ENCODE assay signal across 29 cellular contexts in the genomic region with DNA sequence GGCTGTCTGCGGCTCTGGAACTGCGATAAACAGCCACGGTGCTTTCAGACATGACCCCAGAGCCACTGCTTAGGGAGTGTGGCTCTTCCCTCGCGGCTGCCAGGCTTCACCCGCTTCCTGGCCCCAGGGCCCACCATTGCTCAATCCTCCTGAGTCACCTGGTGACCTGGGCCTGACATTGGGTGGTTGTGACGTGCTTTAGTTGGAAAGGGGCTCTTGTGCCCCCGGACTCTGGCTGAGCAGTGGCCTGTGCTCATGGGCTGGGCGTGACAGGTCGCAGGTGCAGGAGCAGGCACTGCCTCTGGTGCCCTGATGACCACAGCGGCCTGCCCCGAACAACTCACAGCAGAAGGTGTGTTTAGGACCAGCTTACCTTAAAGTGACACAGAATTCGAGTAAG. TPM values are rescaled to one million over a fixed set of nuclear protein-coding genes. Genes with fewer than 3 reads are reported as not detected.
DNase-seq lines count a peak whose midpoint lies in the region; ATAC-seq, FAIRE-seq and TF ChIP-seq lines count a peak whose summit lies in the region.
"Had no signal": no experiment of that assay in that cellular context is flagged by ENCODE, and none has a peak within 500 bp of the region (broad histone marks: within the 10 kb centered on the region; RNA-seq: fewer than 3 reads in every experiment).

No MANE protein-coding gene starts in this region.

- no peak overlapping the region for H3K4me3 Mint-ChIP-seq in MCF 10A (ENCODE audit: unreplicated experiment)
- H3K4me3 Mint-ChIP-seq: activated CD8-positive, alpha-beta T cell treated with anti-CD3 and anti-CD28 coated beads for 36 hours; brain had no signal

- H3K27ac ChIP-seq in breast epithelium (peak overlapping the region in 1 of 2 donors; percentile 32), PC-3 (ENCODE audit: low read length) (no peak overlapping the region), HepG2 (ENCODE audit: extremely low read length, insufficient read depth, low read length) (no peak overlapping the region), gastrocnemius medialis (peak overlapping the region; percentile 57 to 85 (median 70))
- H3K27ac ChIP-seq: suprapubic skin had no signal

- peaks cover 70% of the 10 kb centered on the region for H3K36me3 Mint-ChIP-seq in MCF 10A (ENCODE audit: insufficient read depth, unreplicated experiment)

- ATAC-seq in PC-3 (no peak), HepG2 (no peak), gastrocnemius medialis (peak in 1 of 2 donors; percentile 46), GM18502 (IDR thresholded peaks at IDR 0.05; ENCODE audit: poor library complexity, unreplicated experiment) (no peak)
- ATAC-seq: activated CD8-positive, alpha-beta T cell treated with anti-CD3 and anti-CD28 coated beads for 36 hours had no signal

- intact Hi-C loops in MCF 10A (cut with micrococcal nuclease) (no loop called here), breast epithelium (cut with DNase I; ENCODE audit: low total_unique reads) (no loop called here), PC-3 (cut with micrococcal nuclease) (no loop called here), HepG2 (cut with micrococcal nuclease; ENCODE audit: unreplicated experiment) (no loop called here), gastrocnemius medialis (cut with DNase I; ENCODE audit: low total_unique reads) (no loop called here)

- DNase-seq in MCF 10A (ENCODE audit: unreplicated experiment) = peak; percentile 70
- DNase-seq in breast epithelium (ENCODE audit: low spot score in 2 of 2) = no peak
- peak; percentile 10 for DNase-seq in PC-3
- no peak for DNase-seq in HepG2 (ENCODE audit: low spot score)
- peak in 1 of 2 donors; percentile 73 for DNase-seq in gastrocnemius medialis
- no peak for DNase-seq in midbrain (lab: John Stamatoyannopoulos, UW)
- DNase-seq in effector CD8-positive, alpha-beta T cell (lab: John Stamatoyannopoulos, UW) = no peak
- DNase-seq: ACHN; activated CD4-positive, alpha-beta T cell treated with anti-CD3 and anti-CD28 coated beads for 1 hour; activated CD8-positive, alpha-beta T cell treated with anti-CD3 and anti-CD28 coated beads for 36 hours; activated gamma-delta T cell; COR-L47; DMS53; glutamatergic neuron; KG1; MM.1S; NCI-H1436 treated with DMSO at 0.1 percent for 48 hours; NCI-H2107; NCI-H748 treated with DMSO at 0.1 percent for 48 hours; stimulated activated CD4-positive, alpha-beta T cell treated with anti-CD3 and anti-CD28 coated beads, Interleukin-2, amount 100 ng/mL, for 48 hours had no signal

- in situ Hi-C loops in HepG2 (cut with HindIII; ENCODE audit: extremely low pct_ligation_motif_present, low pct_unique_long_range_greater_than_20kb) = no loop called here
- in situ Hi-C loops in gastrocnemius medialis (cut with MboI; ENCODE audit: low sequenced_read_pairs in 4 of 4) = no loop called here

- H3F3A ChIP-seq in PC-3 (ENCODE audit: low read length, unreplicated experiment) = no peaks in the 10 kb centered on the region

- no peaks in the 10 kb centered on the region for H3K36me3 ChIP-seq in breast epithelium
- H3K36me3 ChIP-seq in PC-3 (ENCODE audit: low read depth, low read length) = no peaks in the 10 kb centered on the region
- H3K36me3 ChIP-seq in HepG2 (replicated peaks in 1 of 2; ENCODE audit: control insufficient read depth in 1 of 2, insufficient read depth in 2 of 2, low read length in 2 of 2) = peaks cover 29 to 60% of the 10 kb centered on the region in 2 experiments; a peak in 4 of 5 replicates
- peaks cover 0 to 48% of the 10 kb centered on the region in 2 donors for H3K36me3 ChIP-seq in gastrocnemius medialis

- H3K79me2 ChIP-seq in PC-3 (ENCODE audit: low read length) (no peaks in the 10 kb centered on the region), HepG2 (ENCODE audit: insufficient read depth, low read length) (no peaks in the 10 kb centered on the region)

- H3K27me3 Mint-ChIP-seq in MCF 10A (ENCODE audit: insufficient read depth, unreplicated experiment) = no peaks in the 10 kb centered on the region
- H3K27me3 Mint-ChIP-seq: activated CD8-positive, alpha-beta T cell treated with anti-CD3 and anti-CD28 coated beads for 36 hours; brain had no signal

- TF ChIP-seq POLR2A in breast epithelium (IDR thresholded peaks at IDR 0.05) (no peak), HepG2 (IDR thresholded peaks at IDR 0.05; ENCODE audit: insufficient read depth in 1 of 2, low read depth in 2 of 2, low read length in 2 of 2) (no peak), gastrocnemius medialis (IDR thresholded peaks at IDR 0.05) (no peak)

- BruUV-seq in MCF 10A (replicated peaks; lab: Mats Ljungman, UMichigan) (no TSS peak), PC-3 (replicated peaks; lab: Mats Ljungman, UMichigan) (no TSS peak), HepG2 (replicated peaks; lab: Mats Ljungman, UMichigan) (no TSS peak)

- 90% methylated on average over 8 of the region's 13 CpGs for WGBS in HepG2 (ENCODE audit: low lambda C conversion rate)

- peaks cover 5% of the 10 kb centered on the region for H3K4me1 Mint-ChIP-seq in MCF 10A (ENCODE audit: insufficient read depth, unreplicated experiment)
- H3K4me1 Mint-ChIP-seq: brain had no signal

- no peak for TF ChIP-seq CTCF in MCF 10A (IDR thresholded peaks at IDR 0.05; ENCODE audit: unreplicated experiment)
- no peak for TF ChIP-seq CTCF in breast epithelium (IDR thresholded peaks at IDR 0.05)
- no peak for TF ChIP-seq CTCF in PC-3 (conservative IDR thresholded peaks at IDR 0.05; ENCODE audit: low read depth, low read length)
- TF ChIP-seq CTCF in HepG2 (CRISPR knock-in tag; IDR thresholded peaks at IDR 0.05) = no peak
- TF ChIP-seq CTCF in gastrocnemius medialis (IDR thresholded peaks at IDR 0.05 in 4 of 5, conservative IDR thresholded peaks at IDR 0.05 in 1 of 5) = no peak

- CTCF ChIA-PET in MCF 10A (lab: Yijun Ruan, JAX) = interaction anchor here (0.5 to 0.6 kb wide), 3 partner anchors 39 to 805 kb away, joined by 3 to 4 read pairs (median 3); partner anchors contain the start of gene UBALD1
- CTCF ChIA-PET in PC-3 (lab: Charles Lee) = no interaction called here
- CTCF ChIA-PET in HepG2 (lab: Yijun Ruan, JAX; ENCODE audit: low intra/inter-chr PET ratio, low total read pairs) = no interaction called here

- H3K9ac ChIP-seq in PC-3 (ENCODE audit: low read length) (no peak overlapping the region), HepG2 (ENCODE audit: insufficient read depth, low read depth, low read length) (no peak overlapping the region)

- H3K4me1 ChIP-seq in breast epithelium (peaks cover 4 to 8% of the 10 kb centered on the region in 2 donors), PC-3 (ENCODE audit: insufficient read depth, low read length) (peaks cover 10% of the 10 kb centered on the region), HepG2 (ENCODE audit: insufficient read depth, low read length) (no peaks in the 10 kb centered on the region), gastrocnemius medialis (peaks cover 25 to 36% of the 10 kb centered on the region in 2 donors)
- H3K4me1 ChIP-seq: HAP-1 had no signal

- no peak for FAIRE-seq in HepG2 (lab: Jason Lieb, UNC)
- FAIRE-seq: G401.6, HTR-8/SVneo, TTC549 had no signal

- H4K20me1 ChIP-seq in PC-3 (ENCODE audit: low read length) (no peaks in the 10 kb centered on the region), HepG2 (ENCODE audit: insufficient read depth, low read length) (no peaks in the 10 kb centered on the region)

- H3K27me3 ChIP-seq in breast epithelium (no peaks in the 10 kb centered on the region), PC-3 (ENCODE audit: low read length) (no peaks in the 10 kb centered on the region), HepG2 (ENCODE audit: control insufficient read depth in 1 of 2, insufficient read depth in 2 of 2, low read length in 2 of 2) (no peaks in the 10 kb centered on the region), gastrocnemius medialis (no peaks in the 10 kb centered on the region)
- H3K27me3 ChIP-seq: suprapubic skin had no signal

- TF ChIP-seq RAD21 in HepG2 (CRISPR knock-in tag; IDR thresholded peaks at IDR 0.05) = no peak

- H3K4me2 ChIP-seq in PC-3 (ENCODE audit: low read length) = no peak overlapping the region
- no peak overlapping the region for H3K4me2 ChIP-seq in HepG2 (ENCODE audit: low read depth, low read length)

- TF ChIP-seq EP300 in HepG2 (IDR thresholded peaks at IDR 0.05; ENCODE audit: low read depth in 2 of 2, low read length in 2 of 2) (no peak), HepG2 (CRISPR knock-in tag; IDR thresholded peaks at IDR 0.05; ENCODE audit: borderline replicate concordance) (no peak)

- no peaks in the 10 kb centered on the region for H3K9me2 ChIP-seq in PC-3 (replicated peaks; ENCODE audit: low read length)

- no peak overlapping the region for H3K27ac Mint-ChIP-seq in MCF 10A (ENCODE audit: low read depth, unreplicated experiment)
- H3K27ac Mint-ChIP-seq: activated CD8-positive, alpha-beta T cell treated with anti-CD3 and anti-CD28 coated beads for 36 hours had no signal

- H2AFZ ChIP-seq in PC-3 (ENCODE audit: low read length) (no peak overlapping the region), HepG2 (ENCODE audit: low read length) (no peak overlapping the region)

- no peaks in the 10 kb centered on the region for H3K9me3 Mint-ChIP-seq in MCF 10A (ENCODE audit: unreplicated experiment)
- H3K9me3 Mint-ChIP-seq: activated CD8-positive, alpha-beta T cell treated with anti-CD3 and anti-CD28 coated beads for 36 hours; brain had no signal

- POLR2A ChIA-PET in MCF 10A (lab: Yijun Ruan, JAX) (interaction anchor here (0.7 to 1.3 kb wide), 2 partner anchors 9 to 68 kb away, joined by 4 read pairs; no protein-coding TSS in a partner anchor), PC-3 (lab: Charles Lee; ENCODE audit: unreplicated experiment) (no interaction called here), HepG2 (lab: Yijun Ruan, JAX) (no interaction called here)

- H3K9me3 ChIP-seq in breast epithelium (no peaks in the 10 kb centered on the region), PC-3 (ENCODE audit: low read length) (no peaks in the 10 kb centered on the region), HepG2 (ENCODE audit: low read length) (no peaks in the 10 kb centered on the region), gastrocnemius medialis (no peaks in the 10 kb centered on the region)
- H3K9me3 ChIP-seq: HAP-1, suprapubic skin had no signal

- H3K4me3 ChIP-seq in breast epithelium (no peak overlapping the region), PC-3 (ENCODE audit: low read length) (no peak overlapping the region), HepG2 (replicated peaks in 1 of 3; ENCODE audit: insufficient read depth in 1 of 3, low read depth in 2 of 3, low read length in 3 of 3) (no peak overlapping the region), gastrocnemius medialis (no peak overlapping the region)
- H3K4me3 ChIP-seq: HAP-1, suprapubic skin had no signal

RNA-seq across cellular contexts. Expression of gene NUDT16L1, which starts 8.6 kb away (rescaled TPM):
- total RNA-seq in MCF 10A (2022) (18.3 and 21.8 TPM in 2 replicates), breast epithelium (10 to 100 TPM; 22.4 to 38.0 (median 32.3) TPM), PC-3 (2014; rRNA removed) (49.9 and 64.3 TPM in 2 replicates), HepG2 (2016; rRNA removed; fragmentation: Illumina TruSeq; extraction: Trizol) (40.5 and 41.0 TPM in 2 replicates), gastrocnemius medialis (10 to 100 TPM in 1 of 4 donors, 1 to 10 TPM in 3; 7.4 to 10.2 (median 8.8) TPM)
- total RNA-seq in HepG2 (2016; cell fraction: cytosol; rRNA removed; fragmentation: Illumina TruSeq; extraction: Trizol; ENCODE audit: low read depth) = 10.3 and 11.1 TPM in 2 replicates
- 42.6 and 42.7 TPM in 2 replicates for total RNA-seq in HepG2 (2016; cell fraction: insoluble cytoplasmic fraction; rRNA removed; fragmentation: Illumina TruSeq; extraction: Trizol)
- total RNA-seq in HepG2 (2016; cell fraction: membrane; rRNA removed; fragmentation: Illumina TruSeq; extraction: Trizol) = 18.6 and 20.4 TPM in 2 replicates
- total RNA-seq in HepG2 (2016; cell fraction: nucleus; rRNA removed; fragmentation: Illumina TruSeq; extraction: Trizol) = 16.9 and 17.3 TPM in 2 replicates
- 28.0 and 28.9 TPM in 2 replicates for polyA plus RNA-seq in HepG2 (2011; rRNA removed)
- polyA plus RNA-seq in HepG2 (2011; cell fraction: cytosol; rRNA removed) = 27.9 and 47.5 TPM in 2 replicates
- polyA plus RNA-seq in HepG2 (2011; cell fraction: nucleus; rRNA removed) = 33.3 and 34.9 TPM in 2 replicates
- 17.6 and 17.9 TPM in 2 replicates for polyA plus RNA-seq in HepG2 (2012)
- polyA plus RNA-seq in HepG2 (2016; cell fraction: cytosol; fragmentation: Illumina TruSeq; extraction: Trizol; ENCODE audit: low read depth) = 13.1 and 13.9 TPM in 2 replicates
- polyA plus RNA-seq in HepG2 (2016; cell fraction: insoluble cytoplasmic fraction; fragmentation: Illumina TruSeq; extraction: Trizol; ENCODE audit: low read depth) = 49.7 and 50.3 TPM in 2 replicates
- polyA plus RNA-seq in HepG2 (2016; cell fraction: membrane; fragmentation: Illumina TruSeq; extraction: Trizol; ENCODE audit: low read depth) = 15.2 and 17.7 TPM in 2 replicates
- polyA plus RNA-seq in HepG2 (2016; cell fraction: nucleus; fragmentation: Illumina TruSeq; extraction: Trizol; ENCODE audit: insufficient read depth, low read depth) = 32.3 and 35.4 TPM in 2 replicates
- 14.3 and 41.1 TPM in 2 replicates for polyA minus RNA-seq in HepG2 (2011; rRNA and poly(A)+ RNA removed; ENCODE audit: low replicate concordance)
- polyA minus RNA-seq in HepG2 (2011; cell fraction: cytosol; rRNA and poly(A)+ RNA removed) = 8.9 and 10.9 TPM in 2 replicates
- polyA minus RNA-seq in HepG2 (2011; cell fraction: nucleus; rRNA and poly(A)+ RNA removed) = 10.6 and 11.6 TPM in 2 replicates

RNA-seq across cellular contexts. Expression of gene ANKS3, which starts 49.3 kb away (rescaled TPM):
- total RNA-seq in MCF 10A (2022) = 29.9 and 35.0 TPM in 2 replicates
- 10 to 100 TPM; 12.6 to 33.1 (median 23.6) TPM for total RNA-seq in breast epithelium
- total RNA-seq in PC-3 (2014; rRNA removed) = 22.6 and 25.1 TPM in 2 replicates
- total RNA-seq in HepG2 (2016; rRNA removed; fragmentation: Illumina TruSeq; extraction: Trizol) = 6.6 and 15.9 TPM in 2 replicates
- 34.4 and 34.9 TPM in 2 replicates for total RNA-seq in HepG2 (2016; cell fraction: cytosol; rRNA removed; fragmentation: Illumina TruSeq; extraction: Trizol; ENCODE audit: low read depth)
- 6.2 and 13.8 TPM in 2 replicates for total RNA-seq in HepG2 (2016; cell fraction: insoluble cytoplasmic fraction; rRNA removed; fragmentation: Illumina TruSeq; extraction: Trizol)
- total RNA-seq in HepG2 (2016; cell fraction: membrane; rRNA removed; fragmentation: Illumina TruSeq; extraction: Trizol) = 29.2 and 30.9 TPM in 2 replicates
- total RNA-seq in HepG2 (2016; cell fraction: nucleus; rRNA removed; fragmentation: Illumina TruSeq; extraction: Trizol) = 17.3 and 17.4 TPM in 2 replicates
- polyA plus RNA-seq in HepG2 (2011; rRNA removed) = 11.4 and 14.4 TPM in 2 replicates
- 5.8 and 7.5 TPM in 2 replicates for polyA plus RNA-seq in HepG2 (2011; cell fraction: cytosol; rRNA removed)
- 58.0 and 68.7 TPM in 2 replicates for polyA plus RNA-seq in HepG2 (2011; cell fraction: nucleus; rRNA removed)
- polyA plus RNA-seq in HepG2 (2012) = 6.3 and 7.6 TPM in 2 replicates
- polyA plus RNA-seq in HepG2 (2016; cell fraction: cytosol; fragmentation: Illumina TruSeq; extraction: Trizol; ENCODE audit: low read depth) = 2.4 and 2.5 TPM in 2 replicates
- polyA plus RNA-seq in HepG2 (2016; cell fraction: insoluble cytoplasmic fraction; fragmentation: Illumina TruSeq; extraction: Trizol; ENCODE audit: low read depth) = 3.9 and 5.0 TPM in 2 replicates
- polyA plus RNA-seq in HepG2 (2016; cell fraction: membrane; fragmentation: Illumina TruSeq; extraction: Trizol; ENCODE audit: low read depth) = 3.0 and 4.2 TPM in 2 replicates
- 32.9 and 37.2 TPM in 2 replicates for polyA plus RNA-seq in HepG2 (2016; cell fraction: nucleus; fragmentation: Illumina TruSeq; extraction: Trizol; ENCODE audit: insufficient read depth, low read depth)
- 23.8 and 32.8 TPM in 2 replicates for polyA minus RNA-seq in HepG2 (2011; rRNA and poly(A)+ RNA removed; ENCODE audit: low replicate concordance)
- polyA minus RNA-seq in HepG2 (2011; cell fraction: cytosol; rRNA and poly(A)+ RNA removed) = 3.9 and 4.8 TPM in 2 replicates
- polyA minus RNA-seq in HepG2 (2011; cell fraction: nucleus; rRNA and poly(A)+ RNA removed) = 25.6 and 28.0 TPM in 2 replicates
- total RNA-seq in gastrocnemius medialis = 10 to 100 TPM in 1 of 4 donors, 1 to 10 TPM in 3; 6.7 to 16.6 (median 9.0) TPM

RNA-seq across cellular contexts. Expression of gene DNAAF8, which starts 49.6 kb away (rescaled TPM):
- 0.56 and 1.6 TPM in 2 replicates for total RNA-seq in MCF 10A (2022)
- total RNA-seq in breast epithelium = 1 to 10 TPM; 1.3 to 2.3 (median 1.8) TPM
- 0.58 and 1.2 TPM in 2 replicates for total RNA-seq in PC-3 (2014; rRNA removed)
- 0.38 and 0.44 TPM in 2 replicates for total RNA-seq in HepG2 (2016; rRNA removed; fragmentation: Illumina TruSeq; extraction: Trizol)
- total RNA-seq in HepG2 (2016; cell fraction: cytosol; rRNA removed; fragmentation: Illumina TruSeq; extraction: Trizol; ENCODE audit: low read depth) = 0.44 and 0.81 TPM in 2 replicates
- 0.15 TPM in 1 of 2 replicates, not detected in the other for total RNA-seq in HepG2 (2016; cell fraction: insoluble cytoplasmic fraction; rRNA removed; fragmentation: Illumina TruSeq; extraction: Trizol)
- total RNA-seq in HepG2 (2016; cell fraction: membrane; rRNA removed; fragmentation: Illumina TruSeq; extraction: Trizol) = 0.14 and 0.65 TPM in 2 replicates
- total RNA-seq in HepG2 (2016; cell fraction: nucleus; rRNA removed; fragmentation: Illumina TruSeq; extraction: Trizol) = 0.31 TPM in 1 of 2 replicates, not detected in the other
- 0.27 TPM in 1 of 2 replicates, not detected in the other for polyA plus RNA-seq in HepG2 (2011; rRNA removed)
- polyA plus RNA-seq in HepG2 (2011; cell fraction: cytosol; rRNA removed) = 0.03 and 0.16 TPM in 2 replicates
- not detected in 2 replicates for polyA plus RNA-seq in HepG2 (2011; cell fraction: nucleus; rRNA removed)
- 0.12 and 0.21 TPM in 2 replicates for polyA plus RNA-seq in HepG2 (2012)
- polyA plus RNA-seq in HepG2 (2016; cell fraction: cytosol; fragmentation: Illumina TruSeq; extraction: Trizol; ENCODE audit: low read depth) = 0.15 and 0.24 TPM in 2 replicates
- polyA plus RNA-seq in HepG2 (2016; cell fraction: insoluble cytoplasmic fraction; fragmentation: Illumina TruSeq; extraction: Trizol; ENCODE audit: low read depth) = 0.34 and 0.57 TPM in 2 replicates
- 0.17 and 0.40 TPM in 2 replicates for polyA plus RNA-seq in HepG2 (2016; cell fraction: membrane; fragmentation: Illumina TruSeq; extraction: Trizol; ENCODE audit: low read depth)
- not detected in 2 replicates for polyA plus RNA-seq in HepG2 (2016; cell fraction: nucleus; fragmentation: Illumina TruSeq; extraction: Trizol; ENCODE audit: insufficient read depth, low read depth)
- polyA minus RNA-seq in HepG2 (2011; rRNA and poly(A)+ RNA removed; ENCODE audit: low replicate concordance) = 0.70 TPM in 1 of 2 replicates, not detected in the other
- not detected in 2 replicates for polyA minus RNA-seq in HepG2 (2011; cell fraction: cytosol; rRNA and poly(A)+ RNA removed)
- 0.50 TPM in 1 of 2 replicates, not detected in the other for polyA minus RNA-seq in HepG2 (2011; cell fraction: nucleus; rRNA and poly(A)+ RNA removed)
- 1 to 10 TPM in 2 of 4 donors, under 1 TPM in 2; 0.44 to 1.2 (median 0.91) TPM for total RNA-seq in gastrocnemius medialis
- total RNA-seq: epithelial cell of proximal tubule; T-helper 1 cell treated with Interleukin-12 subunit alpha and Interleukin-12 subunit beta and Interleukin-4 antibody, amounts not matched to agents 30 ng/mL and 1 ng/mL, for 36 hours had no signal

Comparison
In these comparisons a context has a peak if more than half of its experiments do, and no peak if none do; other contexts are left out.
1. DNase-seq: peak in MCF 10A (single experiment) and PC-3 (single experiment); none in breast epithelium (0 of 2), HepG2 (single experiment), midbrain (single experiment) and effector CD8-positive, alpha-beta T cell (single experiment).
2. H3K27ac ChIP-seq: peak in gastrocnemius medialis (4 of 4); none in PC-3 (single experiment) and HepG2 (single experiment).